ENCODE assay signal across 17 cellular contexts in the genomic region with DNA sequence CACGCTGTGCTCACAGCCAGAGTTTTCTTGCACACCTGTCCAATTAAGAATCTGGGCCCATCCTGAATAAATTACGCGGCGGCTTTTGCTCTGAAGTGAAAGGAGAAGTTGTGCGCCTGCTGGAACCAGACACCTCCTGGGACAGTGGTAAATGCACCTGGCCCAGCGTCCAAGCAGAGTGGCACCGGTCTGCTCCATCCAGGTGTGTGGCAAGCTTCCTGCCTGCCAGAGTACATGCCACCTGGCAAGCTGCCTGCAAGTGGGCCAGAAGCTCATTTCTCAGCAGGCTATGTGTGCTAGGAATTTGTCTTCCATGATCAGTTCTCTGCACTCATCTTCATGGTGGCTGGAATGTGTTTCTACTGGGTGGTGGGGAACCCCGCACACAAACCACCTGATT.
"Had no signal": no experiment of that assay in that cellular context is flagged by ENCODE, and none has a peak within 500 bp of the region (broad histone marks: within the 10 kb centered on the region; RNA-seq: fewer than 3 reads in every experiment).

No MANE protein-coding gene starts in this region.

- H3K4me3 ChIP-seq: ascending aorta, breast epithelium, skin epidermis had no signal

- DNase-seq: activated CD4-positive, CD25-positive, alpha-beta regulatory T cell treated with anti-CD3 and anti-CD28 coated beads, Interleukin-2, amount 50 U/mL, for 72 hours; activated naive CD4-positive, alpha-beta T cell; activated T-cell treated with anti-CD3 and anti-CD28 coated beads for 4 hours; dermis blood vessel endothelial cell; effector memory CD8-positive, alpha-beta T cell; foreskin keratinocyte; kidney glomerular epithelial cell; mesendoderm; stimulated activated CD4-positive, alpha-beta T cell treated with anti-CD3 and anti-CD28 coated beads, Interleukin-15, amount 100 ng/mL, for 24 hours; stimulated activated CD4-positive, alpha-beta T cell treated with anti-CD3 and anti-CD28 coated beads, Interleukin-4, amount 100 ng/mL, for 24 hours; stimulated activated naive CD8-positive, alpha-beta T cell treated with anti-CD3 and anti-CD28 coated beads, Interleukin-15, Interleukin-2, amounts not matched to agents 100 U/mL and 50 U/mL, for 24 hours; T-helper 9 cell had no signal

- H3K36me3 ChIP-seq: ascending aorta, breast epithelium had no signal

- H3K36me3 Mint-ChIP-seq: natural killer cell treated with Interleukin-12 subunit alpha and Interleukin-12 subunit beta and Interleukin-15 and Interleukin-18, amount 100 ng/mL, for 72 hours; type B pancreatic cell had no signal

- ATAC-seq: effector memory CD8-positive, alpha-beta T cell; foreskin keratinocyte; natural killer cell treated with Interleukin-12 subunit alpha and Interleukin-12 subunit beta and Interleukin-15 and Interleukin-18, amount 100 ng/mL, for 72 hours; stimulated activated naive CD8-positive, alpha-beta T cell treated with anti-CD3 and anti-CD28 coated beads, Interleukin-15, Interleukin-2, amounts not matched to agents 100 U/mL and 50 U/mL, for 24 hours had no signal

- H3K9me3 Mint-ChIP-seq: effector memory CD8-positive, alpha-beta T cell; natural killer cell treated with Interleukin-12 subunit alpha and Interleukin-12 subunit beta and Interleukin-15 and Interleukin-18, amount 100 ng/mL, for 72 hours; type B pancreatic cell had no signal

- H3K27ac ChIP-seq: ascending aorta, breast epithelium, skin epidermis had no signal

- H3K27me3 ChIP-seq: ascending aorta, breast epithelium, foreskin keratinocyte had no signal

- H3K4me1 ChIP-seq: ascending aorta, breast epithelium had no signal

- H3K27me3 Mint-ChIP-seq: type B pancreatic cell had no signal

- H3K4me3 Mint-ChIP-seq: effector memory CD8-positive, alpha-beta T cell; natural killer cell treated with Interleukin-12 subunit alpha and Interleukin-12 subunit beta and Interleukin-15 and Interleukin-18, amount 100 ng/mL, for 72 hours; type B pancreatic cell had no signal

- H3K27ac Mint-ChIP-seq: effector memory CD8-positive, alpha-beta T cell; natural killer cell treated with Interleukin-12 subunit alpha and Interleukin-12 subunit beta and Interleukin-15 and Interleukin-18, amount 100 ng/mL, for 72 hours; type B pancreatic cell had no signal

- H3K9me3 ChIP-seq: ascending aorta, breast epithelium had no signal
